In genomic region chr11:67095214-67095507, GRCh38 we compare ENCODE assay signal across 15 cellular contexts. TPM values are rescaled to one million over a fixed set of nuclear protein-coding genes. Genes with fewer than 3 reads are reported as not detected.
DNase-seq lines count a peak whose midpoint lies in the region; ATAC-seq and TF ChIP-seq lines count a peak whose summit lies in the region.
"Had no signal": no experiment of that assay in that cellular context is flagged by ENCODE, and none has a peak within 500 bp of the region (broad histone marks: within the 10 kb centered on the region; RNA-seq: fewer than 3 reads in every experiment).

No MANE protein-coding gene starts in this region.

- H3K4me1 ChIP-seq in right lobe of liver (peaks cover 0 to 7% (median 0%) of the 10 kb centered on the region in 4 donors), testis (no peaks in the 10 kb centered on the region)
- H3K4me1 ChIP-seq: SJSA1 had no signal

- ATAC-seq in activated naive CD8-positive, alpha-beta T cell treated with anti-CD3 and anti-CD28 coated beads, Interleukin-2, amount 50 U/mL, for 24 hours = no peak
- ATAC-seq in WTC11 (no peak), right lobe of liver (peak in 3 of 4 donors; percentile 10 to 17 (median 15)), GM21360 (IDR thresholded peaks at IDR 0.05; ENCODE audit: unreplicated experiment) (no peak), HG03442 (IDR thresholded peaks at IDR 0.05; ENCODE audit: unreplicated experiment) (no peak)

- peaks cover 5% of the 10 kb centered on the region for H3K4me1 Mint-ChIP-seq in activated naive CD8-positive, alpha-beta T cell treated with anti-CD3 and anti-CD28 coated beads for 36 hours
- H3K4me1 Mint-ChIP-seq in activated naive CD8-positive, alpha-beta T cell treated with anti-CD3 and anti-CD28 coated beads, Interleukin-2, amount 50 U/mL, for 24 hours = peaks cover 5% of the 10 kb centered on the region
- peaks cover 15% of the 10 kb centered on the region for H3K4me1 Mint-ChIP-seq in WTC11

- TF ChIP-seq POLR2A in right lobe of liver (IDR thresholded peaks at IDR 0.05) = no peak
- TF ChIP-seq POLR2A in testis (IDR thresholded peaks at IDR 0.05) = no peak

- H3K27me3 Mint-ChIP-seq in activated naive CD8-positive, alpha-beta T cell treated with anti-CD3 and anti-CD28 coated beads for 36 hours = no peaks in the 10 kb centered on the region
- H3K27me3 Mint-ChIP-seq in activated naive CD8-positive, alpha-beta T cell treated with anti-CD3 and anti-CD28 coated beads, Interleukin-2, amount 50 U/mL, for 24 hours = no peaks in the 10 kb centered on the region
- H3K27me3 Mint-ChIP-seq in WTC11 (ENCODE audit: low read depth) = no peaks in the 10 kb centered on the region

- peak overlapping the region; percentile 10 for H3K27ac Mint-ChIP-seq in activated naive CD8-positive, alpha-beta T cell treated with anti-CD3 and anti-CD28 coated beads for 36 hours
- no peak overlapping the region for H3K27ac Mint-ChIP-seq in activated naive CD8-positive, alpha-beta T cell treated with anti-CD3 and anti-CD28 coated beads, Interleukin-2, amount 50 U/mL, for 24 hours
- no peak overlapping the region for H3K27ac Mint-ChIP-seq in WTC11
- H3K27ac Mint-ChIP-seq: HFFc6 had no signal

- intact Hi-C loops in right lobe of liver (cut with DNase I) = loop anchor here in 1 of 2 donors (10.0 kb wide), 1 partner anchor 60 kb away; no protein-coding TSS in a partner anchor
- intact Hi-C loops in testis (cut with DNase I; ENCODE audit: low total_unique reads) = no loop called here

- H3K36me3 Mint-ChIP-seq in activated naive CD8-positive, alpha-beta T cell treated with anti-CD3 and anti-CD28 coated beads for 36 hours = no peaks in the 10 kb centered on the region
- H3K36me3 Mint-ChIP-seq in activated naive CD8-positive, alpha-beta T cell treated with anti-CD3 and anti-CD28 coated beads, Interleukin-2, amount 50 U/mL, for 24 hours (ENCODE audit: low read depth) = no peaks in the 10 kb centered on the region
- H3K36me3 Mint-ChIP-seq in WTC11 = no peaks in the 10 kb centered on the region
- H3K36me3 Mint-ChIP-seq: CD4-positive, alpha-beta memory T cell had no signal

- no peak for DNase-seq in activated naive CD8-positive, alpha-beta T cell treated with anti-CD3 and anti-CD28 coated beads for 36 hours
- no peak for DNase-seq in activated naive CD8-positive, alpha-beta T cell treated with anti-CD3 and anti-CD28 coated beads, Interleukin-2, amount 50 U/mL, for 24 hours
- no peak for DNase-seq in WTC11 (ENCODE audit: low spot score)
- no peak for DNase-seq in right lobe of liver
- no peak for DNase-seq in testis
- no peak for DNase-seq in NCI-H2171 (lab: John Stamatoyannopoulos, UW)
- DNase-seq: HFFc6, NCI-H1417 treated with DMSO at 0.1 percent for 48 hours, NCI-H187 treated with DMSO at 0.1 percent for 48 hours, NCI-H226, NCI-H524 treated with DMSO at 0.1 percent for 48 hours had no signal

- WGBS in right lobe of liver (ENCODE audit: insufficient coverage, low coverage, low lambda C conversion rate, missing lambda C conversion rate) = no CpG with 5 or more reads among the region's 1 CpG
- WGBS in testis, 2 donors = 60 to 100% methylated on average over 1 of the region's 1 CpG

- peak; percentile 8; the same call in 1 of the 2 replicates for TF ChIP-seq CTCF in WTC11 (IDR thresholded peaks at IDR 0.05)
- TF ChIP-seq CTCF in right lobe of liver (IDR thresholded peaks at IDR 0.05) = no peak
- no peak for TF ChIP-seq CTCF in testis (IDR thresholded peaks at IDR 0.05)

- no peak overlapping the region for H3K4me3 ChIP-seq in right lobe of liver
- H3K4me3 ChIP-seq in testis = no peak overlapping the region
- H3K4me3 ChIP-seq: SJSA1 had no signal

- H3K27me3 ChIP-seq in right lobe of liver (no peaks in the 10 kb centered on the region), testis (no peaks in the 10 kb centered on the region)
- H3K27me3 ChIP-seq: SJSA1 had no signal

- POLR2A ChIA-PET in WTC11 (lab: Charles Lee) = interaction anchor here (0.6 to 1.7 kb wide), 2 partner anchors 32 to 144 kb away, joined by 3 to 9 read pairs; no protein-coding TSS in a partner anchor

- no peaks in the 10 kb centered on the region for H3K9me3 Mint-ChIP-seq in activated naive CD8-positive, alpha-beta T cell treated with anti-CD3 and anti-CD28 coated beads for 36 hours
- no peaks in the 10 kb centered on the region for H3K9me3 Mint-ChIP-seq in activated naive CD8-positive, alpha-beta T cell treated with anti-CD3 and anti-CD28 coated beads, Interleukin-2, amount 50 U/mL, for 24 hours
- no peaks in the 10 kb centered on the region for H3K9me3 Mint-ChIP-seq in WTC11
- H3K9me3 Mint-ChIP-seq: HFFc6 had no signal

- H3K36me3 ChIP-seq in right lobe of liver (no peaks in the 10 kb centered on the region), testis (ENCODE audit: low read depth, missing control alignments) (no peaks in the 10 kb centered on the region)
- H3K36me3 ChIP-seq: SJSA1 had no signal

- no peak overlapping the region for H3K27ac ChIP-seq in right lobe of liver
- H3K27ac ChIP-seq in testis = no peak overlapping the region
- H3K27ac ChIP-seq: SJSA1 had no signal

- no peaks in the 10 kb centered on the region for H3K9me3 ChIP-seq in right lobe of liver
- no peaks in the 10 kb centered on the region for H3K9me3 ChIP-seq in testis
- H3K9me3 ChIP-seq: SJSA1 had no signal

- CTCF ChIA-PET in WTC11 (lab: Charles Lee) = interaction anchor here (0.6 to 4.1 kb wide), 30 partner anchors 8 to 270 kb away, joined by 3 to 35 read pairs (median 5); partner anchors contain the start of gene KDM2A

- no peak overlapping the region for H3K4me3 Mint-ChIP-seq in activated naive CD8-positive, alpha-beta T cell treated with anti-CD3 and anti-CD28 coated beads for 36 hours
- H3K4me3 Mint-ChIP-seq in activated naive CD8-positive, alpha-beta T cell treated with anti-CD3 and anti-CD28 coated beads, Interleukin-2, amount 50 U/mL, for 24 hours = no peak overlapping the region
- H3K4me3 Mint-ChIP-seq in WTC11 = no peak overlapping the region
- H3K4me3 Mint-ChIP-seq: CD4-positive, alpha-beta memory T cell; HFFc6 had no signal

TF ChIP-seq in WTC11, 78 proteins besides CTCF, POLR2A, EP300 and RAD21:
- TF ChIP-seq GTF2I (CRISPR knock-in tag; conservative IDR thresholded peaks at IDR 0.05) = no peak
- TF ChIP-seq ELF4 (CRISPR knock-in tag; IDR thresholded peaks at IDR 0.05; ENCODE audit: low read depth) = no peak
- TF ChIP-seq KAT7 (CRISPR knock-in tag; IDR thresholded peaks at IDR 0.05; ENCODE audit: borderline replicate concordance) = no peak
- TF ChIP-seq MXD4 (CRISPR knock-in tag; IDR thresholded peaks at IDR 0.05; ENCODE audit: borderline replicate concordance) = no peak
- TF ChIP-seq ETV6 (CRISPR knock-in tag; IDR thresholded peaks at IDR 0.05) = no peak
- TF ChIP-seq MAX (CRISPR knock-in tag; IDR thresholded peaks at IDR 0.05) = no peak
- TF ChIP-seq ZNF671 (CRISPR knock-in tag; IDR thresholded peaks at IDR 0.05) = no peak
- no peak for TF ChIP-seq USF2 (CRISPR knock-in tag; IDR thresholded peaks at IDR 0.05)
TF ChIP-seq in WTC11: peak in this region for 0.

RNA-seq across cellular contexts. Expression of gene KDM2A, which starts 23.9 kb away (rescaled TPM):
- 10 to 100 TPM; 77.4 to 80.9 TPM for total RNA-seq in activated naive CD8-positive, alpha-beta T cell treated with anti-CD3 and anti-CD28 coated beads for 36 hours
- total RNA-seq in WTC11 (2021) (54.0 to 58.0 TPM (median 54.3 TPM) in 3 replicates), right lobe of liver (10 to 100 TPM; 23.8 to 37.1 (median 33.4) TPM), testis (100 to 1,000 TPM; 142 to 169 TPM)
- polyA plus RNA-seq in testis (ENCODE audit: insufficient read depth, low read depth, low replicate concordance) = 106 TPM

RNA-seq across cellular contexts. Expression of gene RHOD, which starts 38.5 kb away (rescaled TPM):
- under 1 TPM; 0.50 to 0.78 TPM for total RNA-seq in activated naive CD8-positive, alpha-beta T cell treated with anti-CD3 and anti-CD28 coated beads for 36 hours
- total RNA-seq in WTC11 (2021) (13.1 to 16.3 TPM (median 15.9 TPM) in 3 replicates), right lobe of liver (100 to 1,000 TPM in 1 of 6 experiments, 10 to 100 TPM in 5; 17.8 to 106 (median 47.3) TPM), testis (10 to 100 TPM; 11.1 to 13.9 TPM)
- polyA plus RNA-seq in testis (ENCODE audit: insufficient read depth, low read depth, low replicate concordance) = 10.6 TPM
- total RNA-seq: SJSA1 had no signal

Comparison
In these comparisons a context has a peak if more than half of its experiments do, and no peak if none do; other contexts are left out.
1. ATAC-seq: peak in right lobe of liver (3 of 4); none in activated naive CD8-positive, alpha-beta T cell treated with anti-CD3 and anti-CD28 coated beads, Interleukin-2, amount 50 U/mL, for 24 hours (single experiment), WTC11 (single experiment), GM21360 (single experiment) and HG03442 (single experiment).